ENCODE assay signal across 30 cellular contexts in the genomic region with DNA sequence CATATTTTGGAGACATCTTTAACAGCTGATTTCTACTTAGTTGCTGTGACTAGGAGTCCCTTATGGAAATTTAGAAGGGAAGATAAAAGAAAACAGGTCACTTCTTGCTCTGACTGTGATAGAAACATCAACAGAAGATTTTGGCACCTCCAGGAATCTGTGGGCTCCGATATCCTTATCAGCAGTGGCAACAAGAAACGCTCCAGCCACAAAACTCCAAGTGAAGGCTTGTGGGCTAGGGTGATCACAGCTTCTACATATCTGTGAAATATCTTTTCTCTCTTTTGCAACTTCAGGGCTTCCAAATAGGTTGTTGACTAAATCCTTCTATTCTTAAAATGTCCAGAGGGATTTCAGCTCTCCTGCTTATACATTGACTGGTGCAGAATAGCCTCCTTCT.
"Had no signal": no experiment of that assay in that cellular context is flagged by ENCODE, and none has a peak within 500 bp of the region (broad histone marks: within the 10 kb centered on the region; RNA-seq: fewer than 3 reads in every experiment).

No MANE protein-coding gene starts in this region.

- H3K36me3 Mint-ChIP-seq: memory B cell; mesothelial cell of epicardium; naive B cell; stimulated activated effector memory CD8-positive, alpha-beta T cell treated with anti-CD3 and anti-CD28 coated beads, Interleukin-12 subunit alpha, Interleukin-12 subunit beta, amount 100 ng/mL, for 72 hours; type B pancreatic cell had no signal

- H3K9me3 ChIP-seq: gastrocnemius medialis, right atrium auricular region, testis, tibial artery had no signal

- H3K27me3 Mint-ChIP-seq: memory B cell; naive B cell; natural killer cell treated with Interleukin-12 subunit alpha and Interleukin-12 subunit beta and Interleukin-15 and Interleukin-18, amount 100 ng/mL, for 72 hours; progenitor cell of endocrine pancreas; type B pancreatic cell had no signal

- H3K4me1 Mint-ChIP-seq: memory B cell; mesothelial cell of epicardium; naive B cell; neural crest cell; stimulated activated effector memory CD8-positive, alpha-beta T cell treated with anti-CD3 and anti-CD28 coated beads, Interleukin-12 subunit alpha, Interleukin-12 subunit beta, amount 100 ng/mL, for 72 hours had no signal

- H3K27ac Mint-ChIP-seq: memory B cell; mesothelial cell of epicardium; naive B cell; natural killer cell treated with Interleukin-12 subunit alpha and Interleukin-12 subunit beta and Interleukin-15 and Interleukin-18, amount 100 ng/mL, for 72 hours; progenitor cell of endocrine pancreas; stimulated activated effector memory CD8-positive, alpha-beta T cell treated with anti-CD3 and anti-CD28 coated beads, Interleukin-12 subunit alpha, Interleukin-12 subunit beta, amount 100 ng/mL, for 72 hours; type B pancreatic cell had no signal

- H3K27me3 ChIP-seq: dorsolateral prefrontal cortex, gastrocnemius medialis, hepatocyte, right atrium auricular region, testis, tibial artery had no signal

- H3K27ac ChIP-seq: dorsolateral prefrontal cortex, gastrocnemius medialis, hepatocyte, parathyroid adenoma, right atrium auricular region, testis, tibial artery had no signal

- ATAC-seq: esophagus mucosa; gastrocnemius medialis; left lobe of liver; mucosa of descending colon; natural killer cell treated with Interleukin-12 subunit alpha and Interleukin-12 subunit beta and Interleukin-15 and Interleukin-18, amount 100 ng/mL, for 72 hours; sciatic nerve; stimulated activated effector memory CD8-positive, alpha-beta T cell treated with anti-CD3 and anti-CD28 coated beads, Interleukin-12 subunit alpha, Interleukin-12 subunit beta, amount 100 ng/mL, for 72 hours; stimulated activated naive CD8-positive, alpha-beta T cell treated with anti-CD3 and anti-CD28 coated beads, Interleukin-15, Interleukin-2, amounts not matched to agents 100 U/mL and 50 U/mL, for 24 hours had no signal

- H3K4me3 ChIP-seq: dorsolateral prefrontal cortex, gastrocnemius medialis, hepatocyte, lung, mucosa of descending colon, right atrium auricular region, smooth muscle cell, testis, tibial artery had no signal

- H3K4me3 Mint-ChIP-seq: memory B cell; mesothelial cell of epicardium; naive B cell; natural killer cell treated with Interleukin-12 subunit alpha and Interleukin-12 subunit beta and Interleukin-15 and Interleukin-18, amount 100 ng/mL, for 72 hours; neural crest cell; stimulated activated effector memory CD8-positive, alpha-beta T cell treated with anti-CD3 and anti-CD28 coated beads, Interleukin-12 subunit alpha, Interleukin-12 subunit beta, amount 100 ng/mL, for 72 hours; type B pancreatic cell had no signal

- DNase-seq: dorsolateral prefrontal cortex; effector CD4-positive, alpha-beta T cell; foreskin fibroblast; gastrocnemius medialis; head of caudate nucleus; kidney; mucosa of descending colon; naive B cell; stimulated activated CD4-positive, alpha-beta T cell treated with anti-CD3 and anti-CD28 coated beads, Interleukin-12 subunit alpha, Interleukin-12 subunit beta, amount 100 ng/mL, for 4 hours; stimulated activated CD4-positive, alpha-beta T cell treated with anti-CD3 and anti-CD28 coated beads, Interleukin-1b, Interleukin-23, amount 100 ng/mL, for 48 hours; stimulated activated CD4-positive, alpha-beta T cell treated with anti-CD3 and anti-CD28 coated beads, Interleukin-4, amount 100 ng/mL, for 1 hour; stimulated activated naive CD8-positive, alpha-beta T cell treated with anti-CD3 and anti-CD28 coated beads, Interleukin-15, Interleukin-2, amounts not matched to agents 100 U/mL and 50 U/mL, for 24 hours; substantia nigra; testis; tibial artery had no signal

- H3K9me3 Mint-ChIP-seq: mesothelial cell of epicardium, type B pancreatic cell had no signal

- H3K36me3 ChIP-seq: gastrocnemius medialis, right atrium auricular region, tibial artery had no signal
